ENCODE assay signal across 9 cellular contexts in the genomic region with DNA sequence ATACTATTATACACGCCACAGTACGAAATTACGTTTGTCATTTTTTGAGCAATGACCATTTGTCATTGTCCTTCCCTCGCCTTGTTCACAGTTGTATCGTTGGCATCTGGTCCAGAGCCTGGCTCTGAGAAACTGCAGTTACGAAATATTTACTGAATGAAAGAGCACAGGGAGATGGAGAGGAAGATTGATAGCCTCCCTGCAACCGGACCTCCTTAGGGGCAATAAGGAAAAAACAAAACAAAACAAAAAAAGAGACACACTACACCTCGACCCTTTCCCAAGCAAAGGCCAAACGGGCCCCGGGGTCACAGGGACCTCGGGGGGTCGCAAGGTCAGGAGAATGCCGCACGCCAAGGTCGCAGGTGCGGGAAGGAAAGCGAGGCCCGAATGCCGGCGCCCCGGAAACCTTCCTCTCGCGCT. TPM values are rescaled to one million over a fixed set of nuclear protein-coding genes. Genes with fewer than 3 reads are reported as not detected.
DNase-seq lines count a peak whose midpoint lies in the region; ATAC-seq, FAIRE-seq and TF ChIP-seq lines count a peak whose summit lies in the region.
"Had no signal": no experiment of that assay in that cellular context is flagged by ENCODE, and none has a peak within 500 bp of the region (broad histone marks: within the 10 kb centered on the region; RNA-seq: fewer than 3 reads in every experiment).

No MANE protein-coding gene starts in this region.

- POLR2A ChIA-PET in SK-N-SH (lab: Yijun Ruan, JAX): interaction anchor here (0.7 kb wide), 1 partner anchor 50 kb away, joined by 3 read pairs; no protein-coding TSS in a partner anchor
- POLR2A ChIA-PET in WTC11 (lab: Charles Lee): no interaction called here

- H4K20me1 ChIP-seq in SK-N-SH (ENCODE audit: insufficient read depth): peaks cover 15% of the 10 kb centered on the region

- FAIRE-seq in pancreas (lab: Jason Lieb, UNC): no peak
- FAIRE-seq: colon had no signal

- in situ Hi-C loops in GM13976 (cut with MboI; ENCODE audit: low sequenced_read_pairs, unreplicated experiment): no loop called here

- peak overlapping the region; percentile 84 for H3K9ac ChIP-seq in SK-N-SH

- peak overlapping the region; percentile 86 for H3K4me2 ChIP-seq in SK-N-SH

- peak overlapping the region; percentile 100 for H3K4me3 Mint-ChIP-seq in WTC11

- H3K79me2 ChIP-seq in SK-N-SH (ENCODE audit: insufficient read depth): peaks cover 58% of the 10 kb centered on the region

- H3K27me3 Mint-ChIP-seq in WTC11 (ENCODE audit: low read depth): no peaks in the 10 kb centered on the region

- peak overlapping the region; percentile 57; the same call in 1 of the 2 replicates for H3K27ac Mint-ChIP-seq in WTC11

- CTCF ChIA-PET in SK-N-SH (lab: Yijun Ruan, JAX) (interaction anchor here (0.7 to 1.6 kb wide), 5 partner anchors 12 to 69 kb away, joined by 3 to 7 read pairs (median 4); no protein-coding TSS in a partner anchor), WTC11 (lab: Charles Lee) (interaction anchor here (0.9 to 5.1 kb wide), 4 partner anchors 8 to 123 kb away, joined by 3 to 40 read pairs (median 4); no protein-coding TSS in a partner anchor)

- peak overlapping the region; percentile 85 to 98 for H3K4me3 ChIP-seq in SK-N-SH (ENCODE audit: low read depth in 2 of 2, low read length in 1 of 2)
- peak overlapping the region; percentile 76 to 96 (median 92) for H3K4me3 ChIP-seq in pancreas

- H2AFZ ChIP-seq in SK-N-SH (ENCODE audit: low read depth): peak overlapping the region; percentile 80; the same call in 1 of the 2 replicates

- no peaks in the 10 kb centered on the region for H3K27me3 ChIP-seq in SK-N-SH (ENCODE audit: insufficient read depth)
- no peaks in the 10 kb centered on the region for H3K27me3 ChIP-seq in pancreas

- H3K27ac ChIP-seq in SK-N-SH (ENCODE audit: low read depth in 2 of 2, low read length in 1 of 2) (peak overlapping the region; percentile 67 to 71; a peak in 2 of 4 replicates), pancreas (peak overlapping the region; percentile 61 to 77 (median 70))

- peaks cover 29% of the 10 kb centered on the region for H3K4me1 Mint-ChIP-seq in WTC11

- H3K9me3 ChIP-seq in SK-N-SH: no peaks in the 10 kb centered on the region
- H3K9me3 ChIP-seq in pancreas: no peaks in the 10 kb centered on the region

- no peaks in the 10 kb centered on the region for H3K9me3 Mint-ChIP-seq in WTC11

- H3K9me2 ChIP-seq in SK-N-SH: no peaks in the 10 kb centered on the region

- DNase-seq in SK-N-SH: peak; percentile 34
- no peak for DNase-seq in WTC11 (ENCODE audit: low spot score)
- DNase-seq in globus pallidus (ENCODE audit: low spot score): peak; percentile 29
- peak in 1 of 6 donors; percentile 21 for DNase-seq in pancreas
- no peak for DNase-seq in GM13976 (ENCODE audit: low spot score)
- no peak for DNase-seq in mesenteric fat pad (ENCODE audit: low spot score)

- TF ChIP-seq RAD21 in SK-N-SH (IDR thresholded peaks at IDR 0.05; ENCODE audit: low read length): no peak

- no peaks in the 10 kb centered on the region for H3K36me3 Mint-ChIP-seq in WTC11

- H3K4me1 ChIP-seq in SK-N-SH (ENCODE audit: control insufficient read depth in 1 of 2, insufficient read depth in 2 of 2, low read depth in 1 of 2, low read length in 1 of 2) (peaks cover 0 to 6% of the 10 kb centered on the region in 2 experiments; a peak in 3 of 4 replicates), pancreas (peaks cover 5 to 10% (median 10%) of the 10 kb centered on the region in 3 donors)

- intact Hi-C loops in pancreas (cut with DNase I): no loop called here

- H3F3A ChIP-seq in SK-N-SH (replicated peaks; ENCODE audit: insufficient read depth): no peaks in the 10 kb centered on the region

- ATAC-seq in SK-N-SH treated with all-trans-retinoic acid at 6 μM for 48 hours (no peak), WTC11 (no peak), pancreas (peak; percentile 9 to 44 (median 28)), GM21529 (IDR thresholded peaks at IDR 0.05; ENCODE audit: unreplicated experiment) (no peak)

- 4% methylated on average over 14 of the region's 23 CpGs for WGBS in SK-N-SH (ENCODE audit: low lambda C conversion rate)
- 0 to 1% methylated on average over 20 to 23 of the region's 23 CpGs for WGBS in pancreas, 2 donors

- no peak for TF ChIP-seq EP300 in SK-N-SH (IDR thresholded peaks at IDR 0.05; ENCODE audit: borderline replicate concordance in 1 of 2, low read depth in 1 of 2, low read length in 1 of 2)

- H3K36me3 ChIP-seq in SK-N-SH (replicated peaks in 1 of 2; ENCODE audit: control insufficient read depth in 1 of 2, insufficient read depth in 2 of 2, low read length in 1 of 2) (peaks cover under 1 to 8% of the 10 kb centered on the region in 2 experiments), pancreas (no peaks in the 10 kb centered on the region)

- TF ChIP-seq CTCF in SK-N-SH (IDR thresholded peaks at IDR 0.05) (no peak), WTC11 (IDR thresholded peaks at IDR 0.05) (no peak), pancreas (IDR thresholded peaks at IDR 0.05) (no peak), GM13976 (IDR thresholded peaks at IDR 0.05; ENCODE audit: borderline replicate concordance, control extremely low read depth, extremely low read depth, insufficient read depth, missing control alignments) (no peak)

TF ChIP-seq in SK-N-SH, 30 proteins besides CTCF, POLR2A, EP300 and RAD21 (continues in another document):
- TF ChIP-seq, protein P1, sequence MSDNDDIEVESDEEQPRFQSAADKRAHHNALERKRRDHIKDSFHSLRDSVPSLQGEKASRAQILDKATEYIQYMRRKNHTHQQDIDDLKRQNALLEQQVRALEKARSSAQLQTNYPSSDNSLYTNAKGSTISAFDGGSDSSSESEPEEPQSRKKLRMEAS (IDR thresholded peaks at IDR 0.05; ENCODE audit: low read depth): no peak
- TF ChIP-seq RFX5 (IDR thresholded peaks at IDR 0.05; ENCODE audit: low read length) (no peak), TAF1 (IDR thresholded peaks at IDR 0.05; ENCODE audit: borderline replicate concordance, low read depth, low read length) (no peak), EZH2phosphoT487 (IDR thresholded peaks at IDR 0.05; ENCODE audit: borderline replicate concordance, low read depth) (no peak)
- TF ChIP-seq, protein P2, sequence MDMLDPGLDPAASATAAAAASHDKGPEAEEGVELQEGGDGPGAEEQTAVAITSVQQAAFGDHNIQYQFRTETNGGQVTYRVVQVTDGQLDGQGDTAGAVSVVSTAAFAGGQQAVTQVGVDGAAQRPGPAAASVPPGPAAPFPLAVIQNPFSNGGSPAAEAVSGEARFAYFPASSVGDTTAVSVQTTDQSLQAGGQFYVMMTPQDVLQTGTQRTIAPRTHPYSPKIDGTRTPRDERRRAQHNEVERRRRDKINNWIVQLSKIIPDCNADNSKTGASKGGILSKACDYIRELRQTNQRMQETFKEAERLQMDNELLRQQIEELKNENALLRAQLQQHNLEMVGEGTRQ (IDR thresholded peaks at IDR 0.05; ENCODE audit: borderline replicate concordance, low read depth, low read length): no peak

TF ChIP-seq in SK-N-SH treated with all-trans-retinoic acid at 6 μM for 48 hours, 23 proteins besides CTCF, POLR2A, EP300 and RAD21 (continues in another document):
- TF ChIP-seq TCF4 (CRISPR knock-in tag; IDR thresholded peaks at IDR 0.05; ENCODE audit: borderline replicate concordance) (no peak), ZNF70 (CRISPR knock-in tag; IDR thresholded peaks at IDR 0.05) (no peak), ZNF565 (CRISPR knock-in tag; conservative IDR thresholded peaks at IDR 0.05; ENCODE audit: low read depth) (no peak)
- TF ChIP-seq, protein P3, sequence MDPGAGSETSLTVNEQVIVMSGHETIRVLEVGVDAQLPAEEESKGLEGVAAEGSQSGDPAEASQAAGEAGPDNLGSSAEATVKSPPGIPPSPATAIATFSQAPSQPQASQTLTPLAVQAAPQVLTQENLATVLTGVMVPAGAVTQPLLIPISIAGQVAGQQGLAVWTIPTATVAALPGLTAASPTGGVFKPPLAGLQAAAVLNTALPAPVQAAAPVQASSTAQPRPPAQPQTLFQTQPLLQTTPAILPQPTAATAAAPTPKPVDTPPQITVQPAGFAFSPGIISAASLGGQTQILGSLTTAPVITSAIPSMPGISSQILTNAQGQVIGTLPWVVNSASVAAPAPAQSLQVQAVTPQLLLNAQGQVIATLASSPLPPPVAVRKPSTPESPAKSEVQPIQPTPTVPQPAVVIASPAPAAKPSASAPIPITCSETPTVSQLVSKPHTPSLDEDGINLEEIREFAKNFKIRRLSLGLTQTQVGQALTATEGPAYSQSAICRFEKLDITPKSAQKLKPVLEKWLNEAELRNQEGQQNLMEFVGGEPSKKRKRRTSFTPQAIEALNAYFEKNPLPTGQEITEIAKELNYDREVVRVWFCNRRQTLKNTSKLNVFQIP (CRISPR knock-in tag; IDR thresholded peaks at IDR 0.05; ENCODE audit: borderline replicate concordance, low read depth): no peak

TF ChIP-seq in WTC11, 78 proteins besides CTCF, POLR2A, EP300 and RAD21:
- 0 out of 2 replicates have a peak, but pooled peaks have one; percentile 4 for TF ChIP-seq KAT7 (CRISPR knock-in tag; IDR thresholded peaks at IDR 0.05; ENCODE audit: borderline replicate concordance)
- no peak for TF ChIP-seq ZNF219 (CRISPR knock-in tag; IDR thresholded peaks at IDR 0.05; ENCODE audit: borderline replicate concordance)

RNA-seq across cellular contexts. Expression of gene GOT2, which starts 0.9 kb away (rescaled TPM):
- polyA plus RNA-seq in SK-N-SH (2012; rRNA removed) (59.2 and 69.2 TPM in 2 replicates), pancreas (10 to 100 TPM; 22.8 to 34.4 TPM)
- 66.5 and 75.8 TPM in 2 replicates for polyA plus RNA-seq in SK-N-SH (2012; cell fraction: cytosol; rRNA removed)
- polyA plus RNA-seq in SK-N-SH (2012; cell fraction: nucleus; rRNA removed): 57.9 and 83.5 TPM in 2 replicates
- total RNA-seq in WTC11 (2021) (180 to 192 TPM (median 185 TPM) in 3 replicates), pancreas (10 to 100 TPM; 17.8 to 34.5 (median 27.8) TPM), mesenteric fat pad (22.9 TPM)

RNA-seq across cellular contexts. Expression of gene SLC38A7, which starts 48.7 kb away (rescaled TPM):
- polyA plus RNA-seq in SK-N-SH (2012; rRNA removed) (14.1 and 19.3 TPM in 2 replicates), pancreas (10 to 100 TPM in 1 of 2 donors, 1 to 10 TPM in 1; 6.0 to 11.3 TPM)
- 4.9 and 8.0 TPM in 2 replicates for polyA plus RNA-seq in SK-N-SH (2012; cell fraction: cytosol; rRNA removed)
- polyA plus RNA-seq in SK-N-SH (2012; cell fraction: nucleus; rRNA removed): 35.8 and 39.9 TPM in 2 replicates
- total RNA-seq in WTC11 (2021) (20.6 to 23.1 TPM (median 22.9 TPM) in 3 replicates), pancreas (10 to 100 TPM in 1 of 6 donors, 1 to 10 TPM in 5; 3.0 to 11.0 (median 4.9) TPM), mesenteric fat pad (21.6 TPM)

Comparison
In these comparisons a context has a peak if more than half of its experiments do, and no peak if none do; other contexts are left out.
1. DNase-seq: peak in SK-N-SH (single experiment) and globus pallidus (single experiment); none in WTC11 (single experiment), GM13976 (single experiment) and mesenteric fat pad (single experiment).
2. ATAC-seq: peak in pancreas (4 of 4); none in SK-N-SH treated with all-trans-retinoic acid at 6 μM for 48 hours (single experiment), WTC11 (single experiment) and GM21529 (single experiment).